In genomic region chr14:79331820-79332219, GRCh38 we compare ENCODE assay signal across 1 cellular context.
TF ChIP-seq lines count a peak whose summit lies in the region.

No MANE protein-coding gene starts in this region.

TF ChIP-seq in HEK293, 187 proteins besides CTCF, POLR2A, EP300 and RAD21 (continued from another document and continues in another):
- TF ChIP-seq ZBTB49 (tag by site-specific recombination; IDR thresholded peaks at IDR 0.05; ENCODE audit: low read depth), result no peak
- peak; percentile 59 for TF ChIP-seq ZNF843 (tag by site-specific recombination; IDR thresholded peaks at IDR 0.05)
- no peak for TF ChIP-seq ZNF37A (tag by site-specific recombination; IDR thresholded peaks at IDR 0.05)
- no peak for TF ChIP-seq ZNF2 (tag by site-specific recombination; IDR thresholded peaks at IDR 0.05)
- no peak for TF ChIP-seq ZNF747 (tag by site-specific recombination; IDR thresholded peaks at IDR 0.05)
- no peak for TF ChIP-seq ZSCAN30 (tag by site-specific recombination; IDR thresholded peaks at IDR 0.05)
- TF ChIP-seq, protein P1, sequence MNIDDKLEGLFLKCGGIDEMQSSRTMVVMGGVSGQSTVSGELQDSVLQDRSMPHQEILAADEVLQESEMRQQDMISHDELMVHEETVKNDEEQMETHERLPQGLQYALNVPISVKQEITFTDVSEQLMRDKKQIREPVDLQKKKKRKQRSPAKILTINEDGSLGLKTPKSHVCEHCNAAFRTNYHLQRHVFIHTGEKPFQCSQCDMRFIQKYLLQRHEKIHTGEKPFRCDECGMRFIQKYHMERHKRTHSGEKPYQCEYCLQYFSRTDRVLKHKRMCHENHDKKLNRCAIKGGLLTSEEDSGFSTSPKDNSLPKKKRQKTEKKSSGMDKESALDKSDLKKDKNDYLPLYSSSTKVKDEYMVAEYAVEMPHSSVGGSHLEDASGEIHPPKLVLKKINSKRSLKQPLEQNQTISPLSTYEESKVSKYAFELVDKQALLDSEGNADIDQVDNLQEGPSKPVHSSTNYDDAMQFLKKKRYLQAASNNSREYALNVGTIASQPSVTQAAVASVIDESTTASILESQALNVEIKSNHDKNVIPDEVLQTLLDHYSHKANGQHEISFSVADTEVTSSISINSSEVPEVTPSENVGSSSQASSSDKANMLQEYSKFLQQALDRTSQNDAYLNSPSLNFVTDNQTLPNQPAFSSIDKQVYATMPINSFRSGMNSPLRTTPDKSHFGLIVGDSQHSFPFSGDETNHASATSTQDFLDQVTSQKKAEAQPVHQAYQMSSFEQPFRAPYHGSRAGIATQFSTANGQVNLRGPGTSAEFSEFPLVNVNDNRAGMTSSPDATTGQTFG (tag by site-specific recombination; IDR thresholded peaks at IDR 0.05; ENCODE audit: borderline replicate concordance), result no peak
- no peak for TF ChIP-seq GLIS2 (tag by site-specific recombination; IDR thresholded peaks at IDR 0.05)
- TF ChIP-seq, protein P2, sequence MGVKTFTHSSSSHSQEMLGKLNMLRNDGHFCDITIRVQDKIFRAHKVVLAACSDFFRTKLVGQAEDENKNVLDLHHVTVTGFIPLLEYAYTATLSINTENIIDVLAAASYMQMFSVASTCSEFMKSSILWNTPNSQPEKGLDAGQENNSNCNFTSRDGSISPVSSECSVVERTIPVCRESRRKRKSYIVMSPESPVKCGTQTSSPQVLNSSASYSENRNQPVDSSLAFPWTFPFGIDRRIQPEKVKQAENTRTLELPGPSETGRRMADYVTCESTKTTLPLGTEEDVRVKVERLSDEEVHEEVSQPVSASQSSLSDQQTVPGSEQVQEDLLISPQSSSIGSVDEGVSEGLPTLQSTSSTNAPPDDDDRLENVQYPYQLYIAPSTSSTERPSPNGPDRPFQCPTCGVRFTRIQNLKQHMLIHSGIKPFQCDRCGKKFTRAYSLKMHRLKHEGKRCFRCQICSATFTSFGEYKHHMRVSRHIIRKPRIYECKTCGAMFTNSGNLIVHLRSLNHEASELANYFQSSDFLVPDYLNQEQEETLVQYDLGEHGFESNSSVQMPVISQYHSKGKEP (tag by site-specific recombination; IDR thresholded peaks at IDR 0.05), result peak; percentile 34; the same call in 1 of the 2 replicates
- TF ChIP-seq ZNF341 (tag by site-specific recombination; IDR thresholded peaks at IDR 0.05; ENCODE audit: low read depth), result no peak
- no peak for TF ChIP-seq ZNF571 (tag by site-specific recombination; IDR thresholded peaks at IDR 0.05)
- TF ChIP-seq, protein P3, sequence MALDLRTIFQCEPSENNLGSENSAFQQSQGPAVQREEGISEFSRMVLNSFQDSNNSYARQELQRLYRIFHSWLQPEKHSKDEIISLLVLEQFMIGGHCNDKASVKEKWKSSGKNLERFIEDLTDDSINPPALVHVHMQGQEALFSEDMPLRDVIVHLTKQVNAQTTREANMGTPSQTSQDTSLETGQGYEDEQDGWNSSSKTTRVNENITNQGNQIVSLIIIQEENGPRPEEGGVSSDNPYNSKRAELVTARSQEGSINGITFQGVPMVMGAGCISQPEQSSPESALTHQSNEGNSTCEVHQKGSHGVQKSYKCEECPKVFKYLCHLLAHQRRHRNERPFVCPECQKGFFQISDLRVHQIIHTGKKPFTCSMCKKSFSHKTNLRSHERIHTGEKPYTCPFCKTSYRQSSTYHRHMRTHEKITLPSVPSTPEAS (tag by site-specific recombination; IDR thresholded peaks at IDR 0.05), result peak; percentile 43; the same call in 1 of the 2 replicates
- TF ChIP-seq ZNF112 (tag by site-specific recombination; IDR thresholded peaks at IDR 0.05), result no peak
- no peak for TF ChIP-seq ZNF768 (tag by site-specific recombination; IDR thresholded peaks at IDR 0.05)
- peak; percentile 16; the same call in 1 of the 2 replicates for TF ChIP-seq FEZF1 (tag by site-specific recombination; IDR thresholded peaks at IDR 0.05)
- no peak for TF ChIP-seq ZNF211 (tag by site-specific recombination; IDR thresholded peaks at IDR 0.05; ENCODE audit: low read depth)
- 0 out of 2 replicates have a peak, but pooled peaks have one; percentile 25 for TF ChIP-seq IKZF3 (tag by site-specific recombination; IDR thresholded peaks at IDR 0.05)
- TF ChIP-seq BCL11A (tag by site-specific recombination; IDR thresholded peaks at IDR 0.05; ENCODE audit: low read depth), result no peak
- TF ChIP-seq PRDM2 (tag by site-specific recombination; IDR thresholded peaks at IDR 0.05; ENCODE audit: borderline replicate concordance), result no peak
- no peak for TF ChIP-seq KLF7 (tag by site-specific recombination; IDR thresholded peaks at IDR 0.05; ENCODE audit: borderline replicate concordance)
- 0 out of 2 replicates have a peak, but pooled peaks have one; percentile 20 for TF ChIP-seq ZNF10 (tag by site-specific recombination; IDR thresholded peaks at IDR 0.05)
- no peak for TF ChIP-seq GLI2 (tag by site-specific recombination; IDR thresholded peaks at IDR 0.05; ENCODE audit: borderline replicate concordance, low read depth)
- TF ChIP-seq OVOL3 (tag by site-specific recombination; IDR thresholded peaks at IDR 0.05), result no peak
- no peak for TF ChIP-seq ZNF549 (tag by site-specific recombination; IDR thresholded peaks at IDR 0.05)
- no peak for TF ChIP-seq ZSCAN18 (tag by site-specific recombination; IDR thresholded peaks at IDR 0.05)
- TF ChIP-seq KLF8 (tag by site-specific recombination; IDR thresholded peaks at IDR 0.05), result no peak
- TF ChIP-seq ZXDB (tag by site-specific recombination; IDR thresholded peaks at IDR 0.05), result no peak
- TF ChIP-seq ZNF521 (tag by site-specific recombination; IDR thresholded peaks at IDR 0.05), result no peak
- TF ChIP-seq KLF1 (tag by site-specific recombination; IDR thresholded peaks at IDR 0.05), result peak; percentile 9; the same call in 1 of the 2 replicates
- TF ChIP-seq ELK4 (IDR thresholded peaks at IDR 0.05; ENCODE audit: borderline replicate concordance, low read depth, low read length), result no peak
- no peak for TF ChIP-seq ZNF610 (tag by site-specific recombination; IDR thresholded peaks at IDR 0.05; ENCODE audit: borderline replicate concordance)
- TF ChIP-seq ZNF311 (tag by site-specific recombination; IDR thresholded peaks at IDR 0.05; ENCODE audit: borderline replicate concordance), result no peak
- TF ChIP-seq ZSCAN5A (tag by site-specific recombination; IDR thresholded peaks at IDR 0.05), result no peak
- TF ChIP-seq SETDB1 (IDR thresholded peaks at IDR 0.05; ENCODE audit: insufficient read length, low read length), result no peak
- no peak for TF ChIP-seq ZNF274 (IDR thresholded peaks at IDR 0.05; ENCODE audit: low read length)
- no peak for TF ChIP-seq ZNF274 (tag by site-specific recombination; IDR thresholded peaks at IDR 0.05; ENCODE audit: borderline replicate concordance)
- peak; percentile 44; the same call in 1 of the 2 replicates for TF ChIP-seq OSR2 (tag by site-specific recombination; IDR thresholded peaks at IDR 0.05)
- TF ChIP-seq ZFP41 (tag by site-specific recombination; IDR thresholded peaks at IDR 0.05; ENCODE audit: borderline replicate concordance), result no peak
- peak; percentile 31; the same call in 1 of the 2 replicates for TF ChIP-seq ZNF335 (tag by site-specific recombination; conservative IDR thresholded peaks at IDR 0.05)
- TF ChIP-seq PRDM6 (tag by site-specific recombination; IDR thresholded peaks at IDR 0.05), result peak; percentile 56
- TF ChIP-seq GLIS1 (tag by site-specific recombination; IDR thresholded peaks at IDR 0.05), result peak; percentile 29; the same call in 1 of the 2 replicates
- TF ChIP-seq ZNF629 (tag by site-specific recombination; IDR thresholded peaks at IDR 0.05), result no peak
- TF ChIP-seq ZNF670 (tag by site-specific recombination; IDR thresholded peaks at IDR 0.05; ENCODE audit: low read depth), result no peak
